Comparison of ENCODE assay signal across 16 cellular contexts in genomic region chr2:106158871-106159270, GRCh38. TPM values are rescaled to one million over a fixed set of nuclear protein-coding genes. Genes with fewer than 3 reads are reported as not detected.
DNase-seq lines count a peak whose midpoint lies in the region; ATAC-seq, FAIRE-seq and TF ChIP-seq lines count a peak whose summit lies in the region.
"Had no signal": no experiment of that assay in that cellular context is flagged by ENCODE, and none has a peak within 500 bp of the region (broad histone marks: within the 10 kb centered on the region; RNA-seq: fewer than 3 reads in every experiment).

No MANE protein-coding gene starts in this region.

- no peaks in the 10 kb centered on the region for H3K27me3 Mint-ChIP-seq in T-helper 2 cell treated with Interferon-gamma antibody and Interleukin-4, amounts not matched to agents 5 μg/mL and 100 μg/mL, for 36 hours (ENCODE audit: low read depth)
- no peaks in the 10 kb centered on the region for H3K27me3 Mint-ChIP-seq in nephron (ENCODE audit: low read depth)

- H3K79me2 ChIP-seq in DND-41 (ENCODE audit: insufficient read depth, low read length): peaks cover 67% of the 10 kb centered on the region

- ATAC-seq in DND-41 (ENCODE audit: insufficient read depth, low read depth) (no peak), GM21737 (IDR thresholded peaks at IDR 0.05; ENCODE audit: unreplicated experiment) (no peak), HG03196 (IDR thresholded peaks at IDR 0.05; ENCODE audit: unreplicated experiment) (no peak)
- ATAC-seq: heart right ventricle had no signal

- peaks cover 73% of the 10 kb centered on the region for H3K36me3 ChIP-seq in DND-41 (ENCODE audit: insufficient read depth, low read length)

- peaks cover 57% of the 10 kb centered on the region for H3K4me1 ChIP-seq in DND-41 (ENCODE audit: insufficient read depth, low read length)
- H3K4me1 ChIP-seq: transverse colon had no signal

- H4K20me1 ChIP-seq in DND-41 (ENCODE audit: insufficient read depth, low read length): no peaks in the 10 kb centered on the region

- peaks cover 26% of the 10 kb centered on the region for H3K9me3 ChIP-seq in DND-41 (ENCODE audit: insufficient read depth, low read length, severe bottlenecking)

- peak overlapping the region; percentile 93 for H3K4me3 Mint-ChIP-seq in T-helper 2 cell treated with Interferon-gamma antibody and Interleukin-4, amounts not matched to agents 5 μg/mL and 100 μg/mL, for 36 hours
- H3K4me3 Mint-ChIP-seq in nephron: no peak overlapping the region

- H3K27me3 ChIP-seq in DND-41 (ENCODE audit: insufficient read depth, low read length, poor library complexity): no peaks in the 10 kb centered on the region
- H3K27me3 ChIP-seq: heart right ventricle, transverse colon had no signal

- no peak for FAIRE-seq in frontal cortex (lab: Jason Lieb, UNC)
- FAIRE-seq: G401.6 had no signal

- H3K4me2 ChIP-seq in DND-41 (ENCODE audit: insufficient read depth, low read length): peak overlapping the region; percentile 68
- H3K4me2 ChIP-seq: KMS-11, PC-9 had no signal

- H3K4me1 Mint-ChIP-seq in T-helper 2 cell treated with Interferon-gamma antibody and Interleukin-4, amounts not matched to agents 5 μg/mL and 100 μg/mL, for 36 hours (ENCODE audit: low read depth): peaks cover 57% of the 10 kb centered on the region
- H3K4me1 Mint-ChIP-seq in nephron: peaks cover 25% of the 10 kb centered on the region

- peak overlapping the region; percentile 96 for H3K27ac ChIP-seq in DND-41 (ENCODE audit: low read length)
- H3K27ac ChIP-seq: KMS-11, PC-9 had no signal

- H2AFZ ChIP-seq in DND-41 (ENCODE audit: low read depth, low read length): no peak overlapping the region
- H2AFZ ChIP-seq: PC-9 had no signal

- peak overlapping the region; percentile 97 for H3K27ac Mint-ChIP-seq in T-helper 2 cell treated with Interferon-gamma antibody and Interleukin-4, amounts not matched to agents 5 μg/mL and 100 μg/mL, for 36 hours
- H3K27ac Mint-ChIP-seq in nephron: peak overlapping the region in 2 of 3 experiments; percentile 44 to 83

- H3K4me3 ChIP-seq in DND-41 (ENCODE audit: low read depth in 1 of 2, low read length in 2 of 2): peak overlapping the region in 1 of 2 experiments; percentile 54; a peak in 2 of 4 replicates
- H3K4me3 ChIP-seq: PC-9, transverse colon had no signal

- TF ChIP-seq CTCF in DND-41 (IDR thresholded peaks at IDR 0.05; ENCODE audit: borderline replicate concordance, extremely low read depth, low read length, poor library complexity, severe bottlenecking) (no peak), nephron (IDR thresholded peaks at IDR 0.05; ENCODE audit: unreplicated experiment in 3 of 3) (no peak)

- DNase-seq in DND-41 (peak; percentile 26), frontal cortex (ENCODE audit: low spot score in 2 of 2) (no peak)
- no peak for DNase-seq in T-helper 2 cell treated with Interferon-gamma antibody and Interleukin-4, amounts not matched to agents 5 μg/mL and 100 μg/mL, for 36 hours (ENCODE audit: low spot score)
- peak; percentile 80 for DNase-seq in activated effector memory CD4-positive, alpha-beta T cell treated with anti-CD3 and anti-CD28 coated beads, Interleukin-2, amount 50 U/mL, for 16 hours
- DNase-seq: anterior cingulate cortex, heart right ventricle, midbrain, NCI-H1436 treated with DMSO at 0.1 percent for 48 hours, NCI-H446 treated with DMSO at 0.1 percent for 48 hours, PC-9, transverse colon had no signal

- peak overlapping the region; percentile 69 for H3K9ac ChIP-seq in DND-41 (ENCODE audit: low read depth, low read length)
- H3K9ac ChIP-seq: KMS-11 had no signal

- peaks cover 87% of the 10 kb centered on the region for H3K36me3 Mint-ChIP-seq in T-helper 2 cell treated with Interferon-gamma antibody and Interleukin-4, amounts not matched to agents 5 μg/mL and 100 μg/mL, for 36 hours (ENCODE audit: low read depth)
- H3K36me3 Mint-ChIP-seq in nephron (ENCODE audit: low read depth): peaks cover 76% of the 10 kb centered on the region

- H3K9me3 Mint-ChIP-seq in T-helper 2 cell treated with Interferon-gamma antibody and Interleukin-4, amounts not matched to agents 5 μg/mL and 100 μg/mL, for 36 hours: peaks cover 25% of the 10 kb centered on the region
- peaks cover 20% of the 10 kb centered on the region for H3K9me3 Mint-ChIP-seq in nephron

RNA-seq across cellular contexts. Expression of gene UXS1, which starts 35.2 kb away (rescaled TPM):
- 70.1 TPM for total RNA-seq in frontal cortex

Comparison
In these comparisons a context has a peak if more than half of its experiments do, and no peak if none do; other contexts are left out.
1. DNase-seq: peak in DND-41 (single experiment) and activated effector memory CD4-positive, alpha-beta T cell treated with anti-CD3 and anti-CD28 coated beads, Interleukin-2, amount 50 U/mL, for 16 hours (single experiment); none in T-helper 2 cell treated with Interferon-gamma antibody and Interleukin-4, amounts not matched to agents 5 μg/mL and 100 μg/mL, for 36 hours (single experiment) and frontal cortex (0 of 2).